9 cellular contexts compared by ENCODE assay signal in the genomic region with DNA sequence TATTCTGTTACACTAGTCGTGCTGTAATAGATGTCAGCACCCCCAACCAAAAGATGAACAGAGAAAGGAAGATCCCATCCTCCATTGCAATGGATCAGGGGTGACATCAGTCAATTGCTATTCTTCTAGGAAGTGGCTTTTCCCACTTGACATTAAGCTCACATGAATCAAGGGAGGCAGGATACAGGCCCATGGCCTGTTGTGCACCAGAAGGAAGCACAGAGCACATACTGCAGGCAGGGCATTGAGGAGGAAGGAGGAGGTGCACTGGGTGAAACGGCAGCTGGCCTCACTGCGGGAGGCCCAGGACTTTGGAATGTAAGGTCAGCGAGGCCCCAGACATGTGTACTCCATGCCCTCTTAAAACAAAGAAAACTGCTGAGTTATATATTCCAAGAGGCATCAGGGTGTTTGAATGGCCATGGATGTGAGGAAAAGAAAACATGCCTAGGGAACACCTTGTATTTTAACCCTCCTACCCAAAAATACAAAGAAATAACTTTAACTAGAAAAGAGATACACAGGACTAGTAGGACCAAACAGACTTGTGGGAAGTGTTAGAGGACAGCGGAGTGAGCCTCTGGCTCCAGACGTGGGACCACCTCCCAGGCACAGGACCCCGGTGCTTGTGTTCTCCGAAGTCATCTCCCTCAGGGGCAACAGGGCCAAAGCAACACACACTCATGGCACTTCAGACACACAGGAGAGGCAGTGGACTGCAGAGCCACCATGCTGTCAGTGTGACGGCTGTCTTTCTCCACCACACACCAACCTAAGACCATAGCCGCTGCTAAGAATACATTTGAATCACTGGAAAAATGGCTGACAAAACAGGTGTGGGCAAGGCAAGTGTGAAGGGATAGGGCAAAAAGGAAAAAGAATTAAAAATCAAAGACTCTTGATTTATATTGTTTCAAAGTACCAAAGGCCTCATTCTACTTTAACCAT. TPM values are rescaled to one million over a fixed set of nuclear protein-coding genes. Genes with fewer than 3 reads are reported as not detected.
A peak's percentile ranks its signal among the peaks of the same experiment; 100 is the strongest.
DNase-seq lines count a peak whose midpoint lies in the region; ATAC-seq and TF ChIP-seq lines count a peak whose summit lies in the region.
"Had no signal": no experiment of that assay in that cellular context is flagged by ENCODE, and none has a peak within 500 bp of the region (broad histone marks: within the 10 kb centered on the region; RNA-seq: fewer than 3 reads in every experiment).

No MANE protein-coding gene starts in this region.

- H3K4me3 ChIP-seq in HCT116 (replicated peaks in 1 of 2; ENCODE audit: low read depth in 1 of 2, low read length in 2 of 2) (no peak overlapping the region), Peyer's patch (no peak overlapping the region), foreskin fibroblast (ENCODE audit: low read depth in 1 of 2, low read length in 2 of 2) (no peak overlapping the region)
- H3K4me3 ChIP-seq: heart left ventricle had no signal

- no peaks in the 10 kb centered on the region for H3K27me3 ChIP-seq in HCT116 (ENCODE audit: insufficient read depth, low read length)
- no peaks in the 10 kb centered on the region for H3K27me3 ChIP-seq in Peyer's patch
- H3K27me3 ChIP-seq: heart left ventricle had no signal

- H3K36me3 Mint-ChIP-seq in effector memory CD8-positive, alpha-beta T cell (ENCODE audit: insufficient read depth): no peaks in the 10 kb centered on the region
- H3K36me3 Mint-ChIP-seq in activated T-helper 2 cell treated with anti-CD3 and anti-CD28 coated beads, Interferon-gamma antibody, Interleukin-2, Interleukin-4, amounts not matched to agents 10 μg/mL and 5 μg/mL and 100 μg/mL, durations not matched to agents 14 hours and 24 hours and 36 hours (ENCODE audit: low read depth): no peaks in the 10 kb centered on the region

- TF ChIP-seq POLR2A in HCT116 (IDR thresholded peaks at IDR 0.05; ENCODE audit: borderline replicate concordance, extremely low read depth, insufficient read depth, insufficient read length): no peak
- no peak for TF ChIP-seq POLR2A in Peyer's patch (IDR thresholded peaks at IDR 0.05)

- TF ChIP-seq CTCF in HCT116 (IDR thresholded peaks at IDR 0.05 in 2 of 3, conservative IDR thresholded peaks at IDR 0.05 in 1 of 3; ENCODE audit: borderline replicate concordance in 1 of 3, insufficient read depth in 1 of 3, low read depth in 2 of 3, low read length in 2 of 3): no peak
- no peak for TF ChIP-seq CTCF in Peyer's patch (IDR thresholded peaks at IDR 0.05)
- no peak for TF ChIP-seq CTCF in foreskin fibroblast (IDR thresholded peaks at IDR 0.05; ENCODE audit: low read depth, low read length)

- POLR2A ChIA-PET in HCT116 (lab: Charles Lee): no interaction called here

- no peaks in the 10 kb centered on the region for H4K20me1 ChIP-seq in HCT116 (ENCODE audit: insufficient read depth)

- no peaks in the 10 kb centered on the region for H3K36me3 ChIP-seq in HCT116 (ENCODE audit: control insufficient read depth in 1 of 2, insufficient read depth in 2 of 2, low read length in 2 of 2)
- H3K36me3 ChIP-seq in Peyer's patch: no peaks in the 10 kb centered on the region

- intact Hi-C loops in HCT116 (cut with micrococcal nuclease) (no loop called here), sciatic nerve (cut with DNase I) (no loop called here)
- intact Hi-C loops in activated T-helper 2 cell treated with anti-CD3 and anti-CD28 coated beads, Interferon-gamma antibody, Interleukin-2, Interleukin-4, amounts not matched to agents 10 μg/mL and 5 μg/mL and 100 μg/mL, durations not matched to agents 14 hours and 24 hours and 36 hours (cut with micrococcal nuclease): no loop called here

- H3K27ac ChIP-seq in HCT116 (ENCODE audit: low read depth, low read length): no peak overlapping the region
- peak overlapping the region in 1 of 4 donors; percentile 55 for H3K27ac ChIP-seq in Peyer's patch
- H3K27ac ChIP-seq: heart left ventricle had no signal

- TF ChIP-seq RAD21 in HCT116 (IDR thresholded peaks at IDR 0.05; ENCODE audit: low read depth): no peak

- H3K4me1 Mint-ChIP-seq in effector memory CD8-positive, alpha-beta T cell (ENCODE audit: low read depth in 2 of 2): peaks cover 15 to 17% of the 10 kb centered on the region in 2 donors
- peaks cover 10% of the 10 kb centered on the region for H3K4me1 Mint-ChIP-seq in activated T-helper 2 cell treated with anti-CD3 and anti-CD28 coated beads, Interferon-gamma antibody, Interleukin-2, Interleukin-4, amounts not matched to agents 10 μg/mL and 5 μg/mL and 100 μg/mL, durations not matched to agents 14 hours and 24 hours and 36 hours (ENCODE audit: low read depth)

- no peak for DNase-seq in HCT116 (ENCODE audit: low read depth, low spot score)
- DNase-seq in Peyer's patch: peak in 2 of 3 donors; percentile 72 to 77
- DNase-seq in foreskin fibroblast: peak; percentile 62 to 69
- DNase-seq in sciatic nerve (ENCODE audit: low spot score): no peak
- DNase-seq in effector memory CD8-positive, alpha-beta T cell: no peak
- no peak for DNase-seq in activated T-helper 2 cell treated with anti-CD3 and anti-CD28 coated beads, Interferon-gamma antibody, Interleukin-2, Interleukin-4, amounts not matched to agents 10 μg/mL and 5 μg/mL and 100 μg/mL, durations not matched to agents 14 hours and 24 hours and 36 hours (ENCODE audit: low spot score)
- DNase-seq: heart left ventricle had no signal

- RAD21 ChIA-PET in HCT116 (lab: Charles Lee; ENCODE audit: low non-redundant PET in 1 of 2, low total read pairs in 2 of 2, uncharacterized antibody in 2 of 2, unreplicated experiment in 2 of 2): no interaction called here

- H3K9ac ChIP-seq in HCT116 (ENCODE audit: low read length): no peak overlapping the region

- peaks cover 3 to 9% of the 10 kb centered on the region in 2 experiments; a peak in 2 of 4 replicates for H3K4me1 ChIP-seq in HCT116 (ENCODE audit: control insufficient read depth in 1 of 2, insufficient read depth in 2 of 2, low read length in 2 of 2)
- H3K4me1 ChIP-seq in Peyer's patch: peaks cover 0 to 3% (median 0%) of the 10 kb centered on the region in 4 donors

- BruUV-seq in HCT116 (replicated peaks; lab: Mats Ljungman, UMichigan): no TSS peak

- no peaks in the 10 kb centered on the region for H3K27me3 Mint-ChIP-seq in effector memory CD8-positive, alpha-beta T cell
- no peaks in the 10 kb centered on the region for H3K27me3 Mint-ChIP-seq in activated T-helper 2 cell treated with anti-CD3 and anti-CD28 coated beads, Interferon-gamma antibody, Interleukin-2, Interleukin-4, amounts not matched to agents 10 μg/mL and 5 μg/mL and 100 μg/mL, durations not matched to agents 14 hours and 24 hours and 36 hours (ENCODE audit: low read depth)

- no peak overlapping the region for H2AFZ ChIP-seq in HCT116 (ENCODE audit: low read depth, low read length, poor library complexity, severe bottlenecking)

- H3K79me2 ChIP-seq in HCT116 (ENCODE audit: insufficient read depth, low read length): no peaks in the 10 kb centered on the region

- ATAC-seq in HCT116 (peak; percentile 40), sciatic nerve (peak; percentile 85), GM18520 (IDR thresholded peaks at IDR 0.05; ENCODE audit: unreplicated experiment) (no peak), HG02973 (IDR thresholded peaks at IDR 0.05; ENCODE audit: unreplicated experiment) (no peak)
- no peak for ATAC-seq in effector memory CD8-positive, alpha-beta T cell (replicated peaks)

- H3K4me3 Mint-ChIP-seq in effector memory CD8-positive, alpha-beta T cell: no peak overlapping the region
- no peak overlapping the region for H3K4me3 Mint-ChIP-seq in activated T-helper 2 cell treated with anti-CD3 and anti-CD28 coated beads, Interferon-gamma antibody, Interleukin-2, Interleukin-4, amounts not matched to agents 10 μg/mL and 5 μg/mL and 100 μg/mL, durations not matched to agents 14 hours and 24 hours and 36 hours (ENCODE audit: low read depth)

- CTCF ChIA-PET in HCT116 (lab: Charles Lee): interaction anchor here (0.8 kb wide), 1 partner anchor 10 kb away, joined by 4 read pairs; no protein-coding TSS in a partner anchor

- 0 out of 2 replicates have a peak overlapping the region, but pooled peaks have one; percentile 7 for H3K4me2 ChIP-seq in HCT116 (ENCODE audit: low read length)

- no peaks in the 10 kb centered on the region for H3K9me2 ChIP-seq in HCT116 (ENCODE audit: insufficient read depth)

- H3K9me3 Mint-ChIP-seq in effector memory CD8-positive, alpha-beta T cell: no peaks in the 10 kb centered on the region
- H3K9me3 Mint-ChIP-seq in activated T-helper 2 cell treated with anti-CD3 and anti-CD28 coated beads, Interferon-gamma antibody, Interleukin-2, Interleukin-4, amounts not matched to agents 10 μg/mL and 5 μg/mL and 100 μg/mL, durations not matched to agents 14 hours and 24 hours and 36 hours: no peaks in the 10 kb centered on the region

- H3K9me3 ChIP-seq in HCT116 (ENCODE audit: control insufficient read depth in 1 of 2, insufficient read depth in 1 of 2, low read depth in 1 of 2, low read length in 2 of 2) (no peaks in the 10 kb centered on the region), Peyer's patch (no peaks in the 10 kb centered on the region)
- H3K9me3 ChIP-seq: heart left ventricle had no signal

- no peak overlapping the region for H3K27ac Mint-ChIP-seq in effector memory CD8-positive, alpha-beta T cell
- H3K27ac Mint-ChIP-seq in activated T-helper 2 cell treated with anti-CD3 and anti-CD28 coated beads, Interferon-gamma antibody, Interleukin-2, Interleukin-4, amounts not matched to agents 10 μg/mL and 5 μg/mL and 100 μg/mL, durations not matched to agents 14 hours and 24 hours and 36 hours: no peak overlapping the region

RNA-seq across cellular contexts. Expression of gene RIOK3, which starts 51.4 kb away (rescaled TPM):
- total RNA-seq in HCT116 (2021; ENCODE audit: unreplicated experiment): 42.5 TPM
- 46.4 and 54.2 TPM in 2 replicates for polyA plus RNA-seq in HCT116 (2012)
- total RNA-seq in Peyer's patch: 100 to 1,000 TPM in 3 of 4 donors, 10 to 100 TPM in 1; 66.0 to 262 (median 160) TPM
- 74.8 TPM for total RNA-seq in sciatic nerve
- total RNA-seq in activated T-helper 2 cell treated with anti-CD3 and anti-CD28 coated beads, Interferon-gamma antibody, Interleukin-2, Interleukin-4, amounts not matched to agents 10 μg/mL and 5 μg/mL and 100 μg/mL, durations not matched to agents 14 hours and 24 hours and 36 hours: 53.4 and 55.4 TPM in 2 replicates

Comparison
In these comparisons a context has a peak if more than half of its experiments do, and no peak if none do; other contexts are left out.
1. ATAC-seq: peak in HCT116 (single experiment) and sciatic nerve (single experiment); none in effector memory CD8-positive, alpha-beta T cell (single experiment), GM18520 (single experiment) and HG02973 (single experiment).
2. DNase-seq: peak in Peyer's patch (2 of 3) and foreskin fibroblast (2 of 2); none in HCT116 (single experiment), sciatic nerve (single experiment), effector memory CD8-positive, alpha-beta T cell (0 of 3) and activated T-helper 2 cell treated with anti-CD3 and anti-CD28 coated beads, Interferon-gamma antibody, Interleukin-2, Interleukin-4, amounts not matched to agents 10 μg/mL and 5 μg/mL and 100 μg/mL, durations not matched to agents 14 hours and 24 hours and 36 hours (single experiment).